In genomic region chr19:58439576-58440554, GRCh38 we compare ENCODE assay signal across 8 cellular contexts.
A peak's percentile ranks its signal among the peaks of the same experiment; 100 is the strongest.
DNase-seq lines count a peak whose midpoint lies in the region; ATAC-seq and TF ChIP-seq lines count a peak whose summit lies in the region.

TSS of gene ZNF132 (minus strand) at chr19:58440153. CDS start at chr19:58439821, 332 bp downstream.

- peak within 1 kb of the TSS; percentile 56 to 63 for H3K9ac ChIP-seq in mucosa of rectum (ENCODE audit: low read depth in 1 of 2, low read length in 2 of 2)

- peaks cover 7 to 24% of the 10 kb centered on the region in 2 donors for H3K36me3 ChIP-seq in mucosa of rectum (ENCODE audit: control insufficient read depth in 2 of 2, insufficient read depth in 2 of 2, low read length in 2 of 2)
- no peaks in the 10 kb centered on the region for H3K36me3 ChIP-seq in HAP-1 (replicated peaks)

- ATAC-seq in GM18867 (IDR thresholded peaks at IDR 0.05; ENCODE audit: unreplicated experiment) (peak; percentile 90), HG03095 (IDR thresholded peaks at IDR 0.05; ENCODE audit: unreplicated experiment) (peak; percentile 95)

- in situ Hi-C loops in HAP-1 (cut with MboI; ENCODE audit: low sequenced_read_pairs) = no loop called here

- TF ChIP-seq POLR2A in erythroblast (IDR thresholded peaks at IDR 0.05; ENCODE audit: low read length) = peak; percentile 81

- H3K9me3 ChIP-seq in mucosa of rectum (ENCODE audit: control insufficient read depth in 2 of 2, low read length in 2 of 2) (peaks cover 7 to 24% of the 10 kb centered on the region in 2 donors), HAP-1 (peaks cover 2% of the 10 kb centered on the region; the same call in 1 of the 2 replicates)

- DNase-seq in NCI-H748 treated with DMSO at 0.1 percent for 48 hours (lab: John Stamatoyannopoulos, UW) (peak; percentile 99), erythroblast (lab: John Stamatoyannopoulos, UW) (peak; percentile 94 to 98), HAP-1 (ENCODE audit: low spot score in 2 of 2) (no peak)
- DNase-seq in activated T-cell treated with anti-CD3 and anti-CD28 coated beads, Interleukin-2, amount 50 U/mL, for 1 hour = peak; percentile 91
- DNase-seq in stimulated activated CD8-positive, alpha-beta memory T cell treated with anti-CD3 and anti-CD28 coated beads, Interleukin-4, amount 100 ng/mL, for 1 hour (ENCODE audit: low read depth in 2 of 2, low spot score in 1 of 2) = peak; percentile 80 to 85

- H3K4me1 ChIP-seq in mucosa of rectum (ENCODE audit: control insufficient read depth in 2 of 2, insufficient read depth in 2 of 2, low read length in 2 of 2) (peaks cover 6 to 9% of the 10 kb centered on the region in 2 donors), HAP-1 (no peaks in the 10 kb centered on the region)

- H3K27ac ChIP-seq in mucosa of rectum (ENCODE audit: low read depth in 2 of 2, low read length in 2 of 2) = peak within 1 kb of the TSS; percentile 54 to 79

- H3K27me3 ChIP-seq in mucosa of rectum (ENCODE audit: control insufficient read depth in 2 of 2, insufficient read depth in 2 of 2, low read length in 2 of 2) = no peaks in the 10 kb centered on the region
- no peaks in the 10 kb centered on the region for H3K27me3 ChIP-seq in HAP-1 (ENCODE audit: low read depth)

- H3K4me3 ChIP-seq in mucosa of rectum (ENCODE audit: low read length in 2 of 2) (peak within 1 kb of the TSS; percentile 82 to 91), HAP-1 (no peak within 1 kb of the TSS)

Comparison
In these comparisons a context has a peak if more than half of its experiments do, and no peak if none do; other contexts are left out.
1. DNase-seq: peak in NCI-H748 treated with DMSO at 0.1 percent for 48 hours (single experiment), activated T-cell treated with anti-CD3 and anti-CD28 coated beads, Interleukin-2, amount 50 U/mL, for 1 hour (single experiment), erythroblast (2 of 2) and stimulated activated CD8-positive, alpha-beta memory T cell treated with anti-CD3 and anti-CD28 coated beads, Interleukin-4, amount 100 ng/mL, for 1 hour (2 of 2); none in HAP-1 (0 of 2).